21 cellular contexts compared by ENCODE assay signal in the genomic region with DNA sequence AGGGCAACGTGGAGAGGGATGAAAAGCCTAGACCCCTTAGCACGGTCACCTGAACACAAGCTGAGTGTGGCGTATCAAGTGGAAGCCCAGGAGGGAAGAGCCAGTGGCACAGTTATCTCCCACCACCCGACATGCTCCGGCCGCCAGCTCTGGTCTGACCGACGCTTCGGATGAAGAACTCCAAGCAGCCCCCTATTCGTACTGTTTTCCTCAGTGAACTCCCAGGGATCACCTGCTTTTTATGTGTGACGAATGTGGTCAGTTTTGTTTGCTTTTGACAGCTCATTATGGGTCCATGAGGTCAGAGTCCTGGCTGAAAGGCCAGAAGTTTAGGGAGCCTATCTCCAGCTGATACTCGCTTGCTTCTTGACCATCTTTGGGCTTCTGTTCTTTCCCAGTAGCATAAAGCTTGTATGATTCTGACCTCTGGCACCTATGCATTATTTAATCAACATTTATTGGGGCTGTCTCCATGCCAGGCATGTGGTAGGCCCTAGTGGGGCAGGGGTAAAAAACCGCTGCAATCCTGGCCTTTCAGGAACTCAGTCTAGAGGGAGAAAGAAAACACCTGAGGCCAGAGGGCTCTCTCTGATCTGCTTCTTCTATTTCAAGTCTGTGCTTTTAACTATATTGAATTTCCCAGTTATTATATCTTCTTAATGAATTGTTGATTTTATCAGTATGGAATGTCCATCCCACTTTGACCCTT. TPM values are rescaled to one million over a fixed set of nuclear protein-coding genes. Genes with fewer than 3 reads are reported as not detected.
DNase-seq lines count a peak whose midpoint lies in the region; ATAC-seq, FAIRE-seq and TF ChIP-seq lines count a peak whose summit lies in the region.
"Had no signal": no experiment of that assay in that cellular context is flagged by ENCODE, and none has a peak within 500 bp of the region (broad histone marks: within the 10 kb centered on the region; RNA-seq: fewer than 3 reads in every experiment).

No MANE protein-coding gene starts in this region.

- TF ChIP-seq CTCF in right atrium auricular region (IDR thresholded peaks at IDR 0.05), result no peak
- no peak for TF ChIP-seq CTCF in endothelial cell of umbilical vein (IDR thresholded peaks at IDR 0.05; ENCODE audit: extremely low read depth in 1 of 2, insufficient read depth in 1 of 2, low read depth in 1 of 2, low read length in 2 of 2)
- TF ChIP-seq CTCF in vagina (IDR thresholded peaks at IDR 0.05), result no peak
- TF ChIP-seq CTCF in PC-3 (conservative IDR thresholded peaks at IDR 0.05; ENCODE audit: low read depth, low read length), result no peak

- peaks cover 2% of the 10 kb centered on the region for H3K9me3 Mint-ChIP-seq in activated CD4-positive, alpha-beta memory T cell treated with anti-CD3 and anti-CD28 coated beads for 36 hours
- H3K9me3 Mint-ChIP-seq: CD8-positive, alpha-beta T cell; natural killer cell treated with Interleukin-12 subunit alpha and Interleukin-12 subunit beta and Interleukin-15 and Interleukin-18, amount 100 ng/mL, for 72 hours had no signal

- no peaks in the 10 kb centered on the region for H3K36me3 Mint-ChIP-seq in activated CD4-positive, alpha-beta memory T cell treated with anti-CD3 and anti-CD28 coated beads for 36 hours
- H3K36me3 Mint-ChIP-seq: activated naive CD8-positive, alpha-beta T cell treated with anti-CD3 and anti-CD28 coated beads for 36 hours; CD8-positive, alpha-beta T cell; natural killer cell treated with Interleukin-12 subunit alpha and Interleukin-12 subunit beta and Interleukin-15 and Interleukin-18, amount 100 ng/mL, for 72 hours had no signal

- POLR2A ChIA-PET in endothelial cell of umbilical vein (lab: Charles Lee) (no interaction called here), PC-3 (lab: Charles Lee; ENCODE audit: unreplicated experiment) (no interaction called here)
- POLR2A ChIA-PET in activated CD4-positive, alpha-beta memory T cell treated with anti-CD3 and anti-CD28 coated beads for 36 hours (lab: Charles Lee), result no interaction called here

- intact Hi-C loops in left ventricle myocardium superior (cut with micrococcal nuclease) (no loop called here), endothelial cell of umbilical vein (cut with micrococcal nuclease) (no loop called here), vagina (cut with DNase I) (no loop called here), PC-3 (cut with micrococcal nuclease) (no loop called here)
- intact Hi-C loops in activated CD4-positive, alpha-beta memory T cell treated with anti-CD3 and anti-CD28 coated beads for 36 hours (cut with micrococcal nuclease), result no loop called here

- H3K27me3 Mint-ChIP-seq in activated CD4-positive, alpha-beta memory T cell treated with anti-CD3 and anti-CD28 coated beads for 36 hours, result no peaks in the 10 kb centered on the region
- H3K27me3 Mint-ChIP-seq: activated naive CD8-positive, alpha-beta T cell treated with anti-CD3 and anti-CD28 coated beads for 36 hours had no signal

- H4K20me1 ChIP-seq in endothelial cell of umbilical vein (replicated peaks; ENCODE audit: control insufficient read depth, extremely low read depth, insufficient read depth, low read length) (no peaks in the 10 kb centered on the region), PC-3 (ENCODE audit: low read length) (no peaks in the 10 kb centered on the region)

- H2AFZ ChIP-seq in endothelial cell of umbilical vein (ENCODE audit: low read depth, low read length), result peak overlapping the region; percentile 8
- H2AFZ ChIP-seq in PC-3 (ENCODE audit: low read length), result no peak overlapping the region

- peaks cover 16% of the 10 kb centered on the region for H3K4me1 Mint-ChIP-seq in activated CD4-positive, alpha-beta memory T cell treated with anti-CD3 and anti-CD28 coated beads for 36 hours (ENCODE audit: low read depth)

- BruUV-seq in endothelial cell of umbilical vein (replicated peaks; lab: Mats Ljungman, UMichigan), result TSS peak; percentile 47
- BruUV-seq in PC-3 (replicated peaks; lab: Mats Ljungman, UMichigan), result no TSS peak

- H3K4me3 ChIP-seq in right atrium auricular region (no peak overlapping the region), endothelial cell of umbilical vein (replicated peaks in 1 of 3; ENCODE audit: insufficient read depth in 1 of 3, low read depth in 1 of 3, low read length in 3 of 3) (no peak overlapping the region), vagina (no peak overlapping the region), PC-3 (ENCODE audit: low read length) (no peak overlapping the region)
- H3K4me3 ChIP-seq: prostate gland had no signal

- peak overlapping the region; percentile 50 to 88 for H3K27ac ChIP-seq in right atrium auricular region
- peak overlapping the region; percentile 51 for H3K27ac ChIP-seq in endothelial cell of umbilical vein (ENCODE audit: insufficient read depth, low read depth, low read length)
- peak overlapping the region; percentile 52 for H3K27ac ChIP-seq in vagina
- H3K27ac ChIP-seq in PC-3 (ENCODE audit: low read length), result no peak overlapping the region
- H3K27ac ChIP-seq: prostate gland had no signal

- CTCF ChIA-PET in endothelial cell of umbilical vein (lab: Charles Lee) (interaction anchor here (1.7 to 4.4 kb wide), 2 partner anchors 16 to 35 kb away, joined by 6 to 48 read pairs; no protein-coding TSS in a partner anchor), PC-3 (lab: Charles Lee) (no interaction called here)
- CTCF ChIA-PET in activated CD4-positive, alpha-beta memory T cell treated with anti-CD3 and anti-CD28 coated beads for 36 hours (lab: Charles Lee), result interaction anchor here (3.6 kb wide), 1 partner anchor 15 kb away, joined by 22 read pairs; no protein-coding TSS in a partner anchor

- H3K9ac ChIP-seq in endothelial cell of umbilical vein (replicated peaks; ENCODE audit: extremely low read depth, insufficient read depth, low read length), result no peak overlapping the region
- H3K9ac ChIP-seq in PC-3 (ENCODE audit: low read length), result no peak overlapping the region

- H3F3A ChIP-seq in PC-3 (ENCODE audit: low read length, unreplicated experiment), result no peaks in the 10 kb centered on the region

- no peaks in the 10 kb centered on the region for H3K9me1 ChIP-seq in endothelial cell of umbilical vein (replicated peaks; ENCODE audit: control insufficient read depth, extremely low read depth, insufficient read depth, low read length)

- H3K4me1 ChIP-seq in right atrium auricular region (peaks cover 0 to 36% of the 10 kb centered on the region in 2 donors), endothelial cell of umbilical vein (ENCODE audit: control insufficient read depth, extremely low read depth, insufficient read depth, low read length) (peaks cover 28% of the 10 kb centered on the region), vagina (peaks cover 22% of the 10 kb centered on the region), PC-3 (ENCODE audit: insufficient read depth, low read length) (peaks cover 6% of the 10 kb centered on the region; the same call in 1 of the 2 replicates)
- H3K4me1 ChIP-seq: prostate gland had no signal

- ATAC-seq in left ventricle myocardium superior, result no peak
- ATAC-seq in PC-3, result no peak
- no peak for ATAC-seq in HG02798 (IDR thresholded peaks at IDR 0.05; ENCODE audit: poor library complexity, unreplicated experiment)
- ATAC-seq: CD8-positive, alpha-beta T cell; natural killer cell treated with Interleukin-12 subunit alpha and Interleukin-12 subunit beta and Interleukin-15 and Interleukin-18, amount 100 ng/mL, for 72 hours; stimulated activated naive CD8-positive, alpha-beta T cell treated with anti-CD3 and anti-CD28 coated beads, Interleukin-15, Interleukin-2, amounts not matched to agents 100 U/mL and 50 U/mL, for 24 hours had no signal

- DNase-seq in right atrium auricular region (ENCODE audit: low spot score) (no peak), left ventricle myocardium superior (no peak), endothelial cell of umbilical vein (ENCODE audit: low read depth, low spot score) (no peak), mesenteric fat pad (ENCODE audit: low spot score) (peak; percentile 60), vagina (ENCODE audit: extremely low spot score in 2 of 2) (no peak), PC-3 (no peak)
- no peak for DNase-seq in activated CD4-positive, alpha-beta memory T cell treated with anti-CD3 and anti-CD28 coated beads for 36 hours
- DNase-seq: activated CD4-positive, alpha-beta T cell treated with anti-CD3 and anti-CD28 coated beads, Interleukin-2, amount 50 U/mL, for 48 hours; activated naive CD8-positive, alpha-beta T cell treated with anti-CD3 and anti-CD28 coated beads for 36 hours; caudate nucleus; CD8-positive, alpha-beta T cell; DMS79 treated with DMSO at 0.1 percent for 48 hours; effector memory CD4-positive, alpha-beta T cell; H7; NCI-H1436 treated with DMSO at 0.1 percent for 48 hours; NCI-H2171 treated with DMSO at 0.1 percent for 48 hours; NCI-H774; stimulated activated naive CD8-positive, alpha-beta T cell treated with anti-CD3 and anti-CD28 coated beads, Interleukin-15, Interleukin-2, amounts not matched to agents 100 U/mL and 50 U/mL, for 24 hours had no signal

- H3K9me3 ChIP-seq in right atrium auricular region (no peaks in the 10 kb centered on the region), endothelial cell of umbilical vein (replicated peaks; ENCODE audit: control insufficient read depth, insufficient read depth, low read length) (no peaks in the 10 kb centered on the region), vagina (no peaks in the 10 kb centered on the region), PC-3 (ENCODE audit: low read length) (no peaks in the 10 kb centered on the region)
- H3K9me3 ChIP-seq: prostate gland had no signal

- H3K27me3 ChIP-seq in right atrium auricular region (no peaks in the 10 kb centered on the region), endothelial cell of umbilical vein (ENCODE audit: control insufficient read depth in 2 of 2, insufficient read depth in 2 of 2, low read length in 2 of 2) (no peaks in the 10 kb centered on the region), vagina (no peaks in the 10 kb centered on the region), PC-3 (ENCODE audit: low read length) (no peaks in the 10 kb centered on the region)

- H3K4me2 ChIP-seq in endothelial cell of umbilical vein (ENCODE audit: insufficient read depth, low read length), result no peak overlapping the region
- no peak overlapping the region for H3K4me2 ChIP-seq in PC-3 (ENCODE audit: low read length)

- TF ChIP-seq POLR2A in endothelial cell of umbilical vein (IDR thresholded peaks at IDR 0.05; ENCODE audit: low read depth, low read length) (no peak), vagina (IDR thresholded peaks at IDR 0.05) (no peak)

- dilution Hi-C loops in endothelial cell of umbilical vein (cut with MboI; ENCODE audit: extremely low pct_ligation_motif_present, low sequenced_read_pairs), result loop anchor here (25.0 kb wide), 1 partner anchor 674 kb away; no protein-coding TSS in a partner anchor

- no peaks in the 10 kb centered on the region for H3K9me2 ChIP-seq in PC-3 (replicated peaks; ENCODE audit: low read length)

- H3K79me2 ChIP-seq in endothelial cell of umbilical vein (ENCODE audit: control insufficient read depth, insufficient read depth, low read length) (no peaks in the 10 kb centered on the region), PC-3 (ENCODE audit: low read length) (no peaks in the 10 kb centered on the region)

- H3K27ac Mint-ChIP-seq in activated CD4-positive, alpha-beta memory T cell treated with anti-CD3 and anti-CD28 coated beads for 36 hours, result no peak overlapping the region
- H3K27ac Mint-ChIP-seq: activated naive CD8-positive, alpha-beta T cell treated with anti-CD3 and anti-CD28 coated beads for 36 hours; CD8-positive, alpha-beta T cell had no signal

- H3K36me3 ChIP-seq in right atrium auricular region (no peaks in the 10 kb centered on the region), endothelial cell of umbilical vein (ENCODE audit: control insufficient read depth in 2 of 2, extremely low read depth in 1 of 2, insufficient read depth in 2 of 2, low read length in 2 of 2) (no peaks in the 10 kb centered on the region), vagina (no peaks in the 10 kb centered on the region), PC-3 (ENCODE audit: low read depth, low read length) (no peaks in the 10 kb centered on the region)
- H3K36me3 ChIP-seq: prostate gland had no signal

- FAIRE-seq in endothelial cell of umbilical vein (lab: Jason Lieb, UNC), result no peak

- H3K4me3 Mint-ChIP-seq in activated CD4-positive, alpha-beta memory T cell treated with anti-CD3 and anti-CD28 coated beads for 36 hours, result no peak overlapping the region
- H3K4me3 Mint-ChIP-seq: activated naive CD8-positive, alpha-beta T cell treated with anti-CD3 and anti-CD28 coated beads for 36 hours; CD8-positive, alpha-beta T cell; natural killer cell treated with Interleukin-12 subunit alpha and Interleukin-12 subunit beta and Interleukin-15 and Interleukin-18, amount 100 ng/mL, for 72 hours had no signal

RNA-seq across cellular contexts. Expression of a gene that starts 33.0 kb away (rescaled TPM):
- 100 to 1,000 TPM; 270 to 370 TPM for total RNA-seq in right atrium auricular region
- total RNA-seq in left ventricle myocardium superior, result 367 TPM
- 96.7 and 97.4 TPM in 2 replicates for total RNA-seq in endothelial cell of umbilical vein
- polyA plus RNA-seq in endothelial cell of umbilical vein, result 22.7 and 36.1 TPM in 2 replicates
- 94.7 and 104 TPM in 2 replicates for polyA plus RNA-seq in endothelial cell of umbilical vein (2011; cell fraction: cytosol; rRNA removed)
- 30.5 and 49.8 TPM in 2 replicates for polyA plus RNA-seq in endothelial cell of umbilical vein (2011; cell fraction: nucleus; rRNA removed)
- 202 and 208 TPM in 2 replicates for polyA plus RNA-seq in endothelial cell of umbilical vein (2012)
- polyA minus RNA-seq in endothelial cell of umbilical vein, result 4.9 and 9.9 TPM in 2 replicates
- 10.2 TPM for polyA minus RNA-seq in endothelial cell of umbilical vein (2011; cell fraction: cytosol; rRNA and poly(A)+ RNA removed)
- polyA minus RNA-seq in endothelial cell of umbilical vein (2011; cell fraction: nucleus; rRNA and poly(A)+ RNA removed), result 10.6 and 10.7 TPM in 2 replicates
- 71.1 TPM for total RNA-seq in mesenteric fat pad
- total RNA-seq in vagina, result 87.7 TPM
- 95.7 and 110 TPM in 2 replicates for total RNA-seq in PC-3 (2014; rRNA removed)
- 10 to 100 TPM; 83.3 to 84.2 TPM for total RNA-seq in activated CD4-positive, alpha-beta memory T cell treated with anti-CD3 and anti-CD28 coated beads for 36 hours
